Comparison of ENCODE assay signal across 11 cellular contexts in the genomic region with DNA sequence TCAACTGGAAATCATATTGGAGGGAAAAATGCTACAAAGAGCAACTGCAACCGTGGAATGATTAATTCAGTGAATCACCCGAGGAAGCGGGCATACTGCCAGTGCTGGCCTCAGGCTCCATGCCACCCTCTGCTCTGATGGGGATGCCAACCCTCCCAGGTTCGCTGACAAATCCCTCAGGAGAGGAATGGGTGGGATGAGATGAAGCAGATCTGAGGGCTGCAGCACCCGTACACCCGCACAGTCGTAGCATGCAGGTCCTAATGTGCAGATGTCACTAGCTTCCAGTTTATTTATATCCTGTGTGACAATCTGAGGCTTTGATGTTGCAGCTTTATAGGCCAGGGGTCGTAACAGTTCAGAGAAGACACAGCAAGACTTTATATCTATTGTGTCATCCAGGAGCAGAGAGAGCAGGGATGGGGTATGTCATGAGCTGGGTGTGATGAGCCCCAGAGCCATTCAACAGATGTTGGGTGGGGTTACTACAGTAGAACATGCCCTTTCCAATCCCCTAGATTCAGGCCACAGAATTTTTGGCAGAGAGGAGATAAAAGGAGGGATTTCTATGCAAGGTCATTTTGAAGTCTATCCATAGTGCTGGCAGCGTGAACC. TPM values are rescaled to one million over a fixed set of nuclear protein-coding genes. Genes with fewer than 3 reads are reported as not detected.
DNase-seq lines count a peak whose midpoint lies in the region; ATAC-seq and TF ChIP-seq lines count a peak whose summit lies in the region.
"Had no signal": no experiment of that assay in that cellular context is flagged by ENCODE, and none has a peak within 500 bp of the region (broad histone marks: within the 10 kb centered on the region; RNA-seq: fewer than 3 reads in every experiment).

No MANE protein-coding gene starts in this region.

- no peaks in the 10 kb centered on the region for H4K20me1 ChIP-seq in hepatocyte (ENCODE audit: insufficient read depth, poor library complexity, severe bottlenecking)

- no peak overlapping the region for H3K27ac ChIP-seq in CD4-positive, alpha-beta memory T cell (ENCODE audit: low read depth, low read length)
- H3K27ac ChIP-seq in hepatocyte = no peak overlapping the region
- H3K27ac ChIP-seq: WERI-Rb-1 had no signal

- H3K9me3 ChIP-seq in CD4-positive, alpha-beta memory T cell (ENCODE audit: control insufficient read depth in 1 of 2, low read length in 2 of 2) = no peaks in the 10 kb centered on the region
- no peaks in the 10 kb centered on the region for H3K9me3 ChIP-seq in MG63
- no peaks in the 10 kb centered on the region for H3K9me3 ChIP-seq in hepatocyte (ENCODE audit: low read depth)

- H3K4me1 ChIP-seq in CD4-positive, alpha-beta memory T cell (ENCODE audit: insufficient read depth, low read length) = no peaks in the 10 kb centered on the region
- no peaks in the 10 kb centered on the region for H3K4me1 ChIP-seq in hepatocyte (ENCODE audit: insufficient read depth)

- H2AFZ ChIP-seq in hepatocyte = no peak overlapping the region

- H3K27ac Mint-ChIP-seq in CD4-positive, alpha-beta memory T cell = peak overlapping the region in 4 of 7 donors; percentile 5 to 55 (median 34)

- intact Hi-C loops in CD4-positive, alpha-beta memory T cell (cut with micrococcal nuclease) = no loop called here

- H3K4me1 Mint-ChIP-seq in CD4-positive, alpha-beta memory T cell = peaks cover 6 to 15% (median 12%) of the 10 kb centered on the region in 4 donors

- H3K4me3 ChIP-seq in CD4-positive, alpha-beta memory T cell (ENCODE audit: low read length in 2 of 2) = no peak overlapping the region
- H3K4me3 ChIP-seq in MG63 = no peak overlapping the region
- no peak overlapping the region for H3K4me3 ChIP-seq in hepatocyte

- peaks cover 69 to 78% of the 10 kb centered on the region in 2 donors for H3K36me3 Mint-ChIP-seq in CD4-positive, alpha-beta memory T cell

- WGBS in hepatocyte (ENCODE audit: low lambda C conversion rate, missing lambda C conversion rate) = 73% methylated on average over 9 of the region's 9 CpGs

- DNase-seq in CD4-positive, alpha-beta memory T cell = no peak
- DNase-seq in MG63 (peak; percentile 87), dermis blood vessel endothelial cell (peak; percentile 64), mucosa of gallbladder (ENCODE audit: low spot score) (peak; percentile 27), hepatocyte (ENCODE audit: low spot score) (no peak)
- DNase-seq: NCI-H2081 treated with DMSO at 0.1 percent for 48 hours; stimulated activated CD4-positive, alpha-beta T cell treated with anti-CD3 and anti-CD28 coated beads, Interleukin-4, amount 100 ng/mL, for 1 hour; WERI-Rb-1 had no signal

- H3K27me3 Mint-ChIP-seq in CD4-positive, alpha-beta memory T cell = no peaks in the 10 kb centered on the region

- ATAC-seq in GM19035 (IDR thresholded peaks at IDR 0.05; ENCODE audit: unreplicated experiment) (no peak), GM18498 (IDR thresholded peaks at IDR 0.05; ENCODE audit: unreplicated experiment) (no peak), GM21529 (IDR thresholded peaks at IDR 0.05; ENCODE audit: unreplicated experiment) (no peak)

- H3K36me3 ChIP-seq in CD4-positive, alpha-beta memory T cell (ENCODE audit: insufficient read depth, low read length) = peaks cover 3% of the 10 kb centered on the region
- H3K36me3 ChIP-seq in MG63 = no peaks in the 10 kb centered on the region
- H3K36me3 ChIP-seq in hepatocyte (replicated peaks; ENCODE audit: insufficient read depth, low read depth) = no peaks in the 10 kb centered on the region
- H3K36me3 ChIP-seq: WERI-Rb-1 had no signal

- no peak for TF ChIP-seq CTCF in hepatocyte (IDR thresholded peaks at IDR 0.05; ENCODE audit: poor library complexity)

- no peaks in the 10 kb centered on the region for H3K9me2 ChIP-seq in hepatocyte (replicated peaks; ENCODE audit: insufficient read depth)

- POLR2A ChIA-PET in CD4-positive, alpha-beta memory T cell (lab: Charles Lee; ENCODE audit: partially characterized antibody) = interaction anchor here (1.3 kb wide), 1 partner anchor 28 kb away, joined by 3 read pairs; no protein-coding TSS in a partner anchor

- CTCF ChIA-PET in CD4-positive, alpha-beta memory T cell (lab: Charles Lee; ENCODE audit: partially characterized antibody) = interaction anchor here (2.0 kb wide), 1 partner anchor 30 kb away, joined by 5 read pairs; no protein-coding TSS in a partner anchor

- H3K4me2 ChIP-seq in hepatocyte = no peak overlapping the region

- H3K27me3 ChIP-seq in CD4-positive, alpha-beta memory T cell (ENCODE audit: insufficient read depth, low read length) = no peaks in the 10 kb centered on the region
- no peaks in the 10 kb centered on the region for H3K27me3 ChIP-seq in MG63
- H3K27me3 ChIP-seq in hepatocyte = no peaks in the 10 kb centered on the region

- no peaks in the 10 kb centered on the region for H3K9me3 Mint-ChIP-seq in CD4-positive, alpha-beta memory T cell

- no peaks in the 10 kb centered on the region for H3K79me2 ChIP-seq in hepatocyte

- no peak overlapping the region for H3K4me3 Mint-ChIP-seq in CD4-positive, alpha-beta memory T cell

RNA-seq across cellular contexts. Expression of a gene that starts 44.6 kb away (rescaled TPM):
- 10 to 100 TPM; 38.5 to 40.2 TPM for total RNA-seq in CD4-positive, alpha-beta memory T cell
- 100 to 1,000 TPM; 105 to 124 TPM for polyA plus RNA-seq in CD4-positive, alpha-beta memory T cell
- 0.53 and 0.76 TPM in 2 replicates for total RNA-seq in MG63 (2014; rRNA removed; shearing (Covaris generic); ENCODE audit: low replicate concordance)
- total RNA-seq in dermis blood vessel endothelial cell (84.1 and 175 TPM in 2 replicates), mucosa of gallbladder (28.1 TPM), hepatocyte (218 and 256 TPM in 2 replicates)
- polyA plus RNA-seq in hepatocyte = 147 and 149 TPM in 2 replicates

Comparison
In these comparisons a context has a peak if more than half of its experiments do, and no peak if none do; other contexts are left out.
1. DNase-seq: peak in MG63 (single experiment), dermis blood vessel endothelial cell (single experiment) and mucosa of gallbladder (single experiment); none in CD4-positive, alpha-beta memory T cell (0 of 5) and hepatocyte (single experiment).
2. RNA of a gene that starts 44.6 kb away (total RNA-seq): 218 to 256 TPM in hepatocyte, 84.1 to 175 TPM in dermis blood vessel endothelial cell, 38.5 to 40.2 TPM in CD4-positive, alpha-beta memory T cell and 28.1 TPM in mucosa of gallbladder (single experiment); 0.53 to 0.76 TPM in MG63; every median in the first group is over 10 times any median in the second.